8 cellular contexts compared by ENCODE assay signal in genomic region chr14:75711134-75711795, GRCh38. TPM values are rescaled to one million over a fixed set of nuclear protein-coding genes. Genes with fewer than 3 reads are reported as not detected.
A peak's percentile ranks its signal among the peaks of the same experiment; 100 is the strongest.
DNase-seq lines count a peak whose midpoint lies in the region; ATAC-seq and TF ChIP-seq lines count a peak whose summit lies in the region.

No MANE protein-coding gene starts in this region.

- H3K36me3 ChIP-seq in adrenal gland (replicated peaks in 1 of 2) (peaks cover 0 to 11% of the 10 kb centered on the region in 2 donors), gastrocnemius medialis (no peaks in the 10 kb centered on the region)

- in situ Hi-C loops in gastrocnemius medialis (cut with MboI; ENCODE audit: low sequenced_read_pairs in 4 of 4) = loop anchor here in 3 of 4 donors (5.0 to 25.0 kb wide), 4 partner anchors 196 to 676 kb away; partner anchors contain the start of genes TGFB3 (in 2 of the 3), ESRRB (in 1 of the 3) and IFT43 (in 1 of the 3)

- peak; percentile 76 for ATAC-seq in left ventricle myocardium superior
- ATAC-seq in gastrocnemius medialis = peak; percentile 55 to 65
- ATAC-seq in HG03139 (IDR thresholded peaks at IDR 0.05; ENCODE audit: unreplicated experiment) = no peak

- intact Hi-C loops in adrenal gland (cut with DNase I) = loop anchor here in 1 of 2 donors (10.0 kb wide), 1 partner anchor 74 kb away; no protein-coding TSS in a partner anchor
- intact Hi-C loops in left ventricle myocardium superior (cut with micrococcal nuclease) = loop anchor here (10.0 kb wide), 1 partner anchor 84 kb away; no protein-coding TSS in a partner anchor
- intact Hi-C loops in gastrocnemius medialis (cut with DNase I; ENCODE audit: low total_unique reads) = loop anchor here (1.0 to 5.0 kb wide), 3 partner anchors 71 to 195 kb away; no protein-coding TSS in a partner anchor

- H3K4me1 ChIP-seq in adrenal gland (replicated peaks in 1 of 2) (peaks cover 6 to 29% of the 10 kb centered on the region in 2 donors), gastrocnemius medialis (peaks cover 16 to 23% of the 10 kb centered on the region in 2 donors)

- DNase-seq in NOMO-1 treated with DMSO at 0.1 percent for 48 hours (lab: John Stamatoyannopoulos, UW; ENCODE audit: unreplicated experiment) (peak; percentile 4), NOMO-1 (lab: John Stamatoyannopoulos, UW; ENCODE audit: unreplicated experiment in 2 of 2) (no peak), LNCaP clone FGC (ENCODE audit: low read depth) (no peak), adrenal gland (peak in 6 of 7 donors; percentile 20 to 55 (median 42)), left ventricle myocardium superior (no peak), gastrocnemius medialis (peak in 1 of 2 donors; percentile 45), SKM-1 treated with dmso at 0.1 percent for 144 hours (lab: John Stamatoyannopoulos, UW; ENCODE audit: unreplicated experiment) (no peak)

- 84 to 92% (median 87%) methylated on average over 4 of the region's 4 CpGs for WGBS in adrenal gland, 4 donors

- H3K27me3 ChIP-seq in adrenal gland (no peaks in the 10 kb centered on the region), gastrocnemius medialis (no peaks in the 10 kb centered on the region)

- TF ChIP-seq POLR2A in adrenal gland (IDR thresholded peaks at IDR 0.05) = no peak
- no peak for TF ChIP-seq POLR2A in gastrocnemius medialis (IDR thresholded peaks at IDR 0.05)

- H3K9me3 ChIP-seq in adrenal gland (replicated peaks in 1 of 3) (no peaks in the 10 kb centered on the region), gastrocnemius medialis (no peaks in the 10 kb centered on the region)

- TF ChIP-seq CTCF in LNCaP clone FGC (IDR thresholded peaks at IDR 0.05; ENCODE audit: control insufficient read depth, extremely low read depth, insufficient read depth) = peak; percentile 89
- TF ChIP-seq CTCF in adrenal gland (IDR thresholded peaks at IDR 0.05) = peak; percentile 56 to 81 (median 72)
- peak; percentile 61 to 83 (median 74) for TF ChIP-seq CTCF in gastrocnemius medialis (IDR thresholded peaks at IDR 0.05 in 4 of 5, conservative IDR thresholded peaks at IDR 0.05 in 1 of 5)

- H3K27ac ChIP-seq in adrenal gland (peak overlapping the region in 4 of 5 donors; percentile 3 to 84 (median 78)), gastrocnemius medialis (peak overlapping the region; percentile 79 to 88 (median 86))

- H3K4me3 ChIP-seq in LNCaP clone FGC (ENCODE audit: low read depth, low read length) (no peak overlapping the region), adrenal gland (no peak overlapping the region), gastrocnemius medialis (no peak overlapping the region)

RNA-seq across cellular contexts. Expression of gene TTLL5, which starts 50.2 kb away (rescaled TPM):
- total RNA-seq in adrenal gland (10 to 100 TPM; 13.5 to 34.0 (median 24.1) TPM), left ventricle myocardium superior (15.8 TPM), gastrocnemius medialis (10 to 100 TPM in 3 of 4 donors, 1 to 10 TPM in 1; 9.1 to 36.0 (median 16.4) TPM)
- 10 to 100 TPM; 12.7 to 30.1 (median 18.6) TPM for polyA plus RNA-seq in adrenal gland

RNA-seq across cellular contexts. Expression of gene ERG28, which starts 50.6 kb away (rescaled TPM):
- total RNA-seq in adrenal gland (10 to 100 TPM; 12.1 to 49.5 (median 21.6) TPM), left ventricle myocardium superior (6.2 TPM), gastrocnemius medialis (1 to 10 TPM; 3.7 to 6.4 (median 4.7) TPM)
- 100 to 1,000 TPM in 1 of 3 donors, 10 to 100 TPM in 2; 33.9 to 106 (median 46.1) TPM for polyA plus RNA-seq in adrenal gland

Comparison
In these comparisons a context has a peak if more than half of its experiments do, and no peak if none do; other contexts are left out.
1. DNase-seq: peak in NOMO-1 treated with DMSO at 0.1 percent for 48 hours (single experiment) and adrenal gland (6 of 7); none in NOMO-1 (0 of 2), LNCaP clone FGC (single experiment), left ventricle myocardium superior (single experiment) and SKM-1 treated with dmso at 0.1 percent for 144 hours (single experiment).
2. Peak in every context shown above with its lines, with median percentiles within 50 percentile points of each other: CTCF ChIP-seq.